In genomic region chr1:209784276-209785169, GRCh38 we compare ENCODE assay signal across 8 cellular contexts. TPM values are rescaled to one million over a fixed set of nuclear protein-coding genes. Genes with fewer than 3 reads are reported as not detected.
A peak's percentile ranks its signal among the peaks of the same experiment; 100 is the strongest.
DNase-seq lines count a peak whose midpoint lies in the region; ATAC-seq and TF ChIP-seq lines count a peak whose summit lies in the region.

Gene C1orf74 (minus strand): TSS chr1:209784559. CDS start chr1:209783634, 925 bp downstream.

- ATAC-seq in GM19455 (IDR thresholded peaks at IDR 0.05; ENCODE audit: unreplicated experiment) (peak; percentile 99), right lobe of liver (peak; percentile 93 to 96 (median 96))

- peaks cover 0 to 4% (median 0%) of the 10 kb centered on the region in 8 donors for H3K9me3 Mint-ChIP-seq in CD4-positive, alpha-beta memory T cell
- no peaks in the 10 kb centered on the region for H3K9me3 Mint-ChIP-seq in activated CD4-positive, alpha-beta memory T cell treated with anti-CD3 and anti-CD28 coated beads, Interleukin-2, amount 10 ng/mL, durations not matched to agents 7 days and 5 days

- TF ChIP-seq POLR2A in right lobe of liver (IDR thresholded peaks at IDR 0.05), result peak; percentile 80

- peak within 1 kb of the TSS; percentile 92 to 99 (median 96) for H3K4me3 Mint-ChIP-seq in CD4-positive, alpha-beta memory T cell
- peak within 1 kb of the TSS; percentile 90 for H3K4me3 Mint-ChIP-seq in activated CD4-positive, alpha-beta memory T cell treated with anti-CD3 and anti-CD28 coated beads, Interleukin-2, amount 10 ng/mL, durations not matched to agents 7 days and 5 days

- peak within 1 kb of the TSS; percentile 49 to 72 for H3K4me3 ChIP-seq in CD4-positive, alpha-beta memory T cell (ENCODE audit: low read length in 2 of 2)
- H3K4me3 ChIP-seq in duodenal mucosa (ENCODE audit: low read depth in 1 of 2, low read length in 2 of 2), result peak within 1 kb of the TSS; percentile 81 to 86
- peak within 1 kb of the TSS; percentile 48 to 83 (median 71) for H3K4me3 ChIP-seq in right lobe of liver

- H3K27me3 ChIP-seq in CD4-positive, alpha-beta memory T cell (ENCODE audit: insufficient read depth, low read length), result no peaks in the 10 kb centered on the region
- H3K27me3 ChIP-seq in duodenal mucosa (ENCODE audit: control insufficient read depth in 1 of 2, insufficient read depth in 2 of 2, low read length in 2 of 2), result no peaks in the 10 kb centered on the region
- H3K27me3 ChIP-seq in right lobe of liver, result no peaks in the 10 kb centered on the region

- TF ChIP-seq CTCF in right lobe of liver (IDR thresholded peaks at IDR 0.05), result no peak

- H3K9ac ChIP-seq in duodenal mucosa (ENCODE audit: low read depth in 1 of 2, low read length in 2 of 2), result peak within 1 kb of the TSS; percentile 75 to 93

- intact Hi-C loops in CD4-positive, alpha-beta memory T cell (cut with micrococcal nuclease), result loop anchor here (1.0 to 5.0 kb wide), 4 partner anchors 16 to 43 kb away; partner anchors contain the start of genes TRAF3IP3 and UTP25
- intact Hi-C loops in right lobe of liver (cut with DNase I), result no loop called here

- CTCF ChIA-PET in CD4-positive, alpha-beta memory T cell (lab: Charles Lee; ENCODE audit: partially characterized antibody), result interaction anchor here (1.1 to 6.9 kb wide), 6 partner anchors 12 to 41 kb away, joined by 4 to 65 read pairs (median 16); partner anchors contain the start of genes TRAF3IP3 and UTP25
- CTCF ChIA-PET in activated CD4-positive, alpha-beta memory T cell treated with anti-CD3 and anti-CD28 coated beads, Interleukin-2, amount 10 ng/mL, durations not matched to agents 7 days and 5 days (lab: Charles Lee), result interaction anchor here (0.6 to 2.6 kb wide), 6 partner anchors 11 to 589 kb away, joined by 3 to 25 read pairs (median 6); partner anchors contain the start of gene UTP25

- H3K4me1 Mint-ChIP-seq in CD4-positive, alpha-beta memory T cell, result peaks cover 15 to 35% (median 33%) of the 10 kb centered on the region in 4 donors
- peaks cover 61% of the 10 kb centered on the region for H3K4me1 Mint-ChIP-seq in activated CD4-positive, alpha-beta memory T cell treated with anti-CD3 and anti-CD28 coated beads, Interleukin-2, amount 10 ng/mL, durations not matched to agents 7 days and 5 days

- peak; percentile 97 to 99 (median 98) for DNase-seq in CD4-positive, alpha-beta memory T cell
- peak; percentile 100 for DNase-seq in HK-2 (ENCODE audit: unreplicated experiment)
- peak; percentile 99 for DNase-seq in NCI-H82 treated with DMSO at 0.1 percent for 48 hours (lab: John Stamatoyannopoulos, UW; ENCODE audit: unreplicated experiment)
- DNase-seq in activated CD4-positive, alpha-beta memory T cell treated with anti-CD3 and anti-CD28 coated beads, Interleukin-2, amount 10 ng/mL, durations not matched to agents 7 days and 5 days, result peak; percentile 99
- peak; percentile 99 for DNase-seq in right lobe of liver
- peak; percentile 100 for DNase-seq in stimulated activated CD4-positive, alpha-beta T cell treated with anti-CD3 and anti-CD28 coated beads, Interleukin-4, amount 100 ng/mL, for 24 hours

- peak within 1 kb of the TSS; percentile 67 for H3K27ac ChIP-seq in CD4-positive, alpha-beta memory T cell (ENCODE audit: low read depth, low read length)
- peak within 1 kb of the TSS; percentile 72 for H3K27ac ChIP-seq in duodenal mucosa (ENCODE audit: low read depth, low read length)
- peak within 1 kb of the TSS; percentile 83 to 86 (median 85) for H3K27ac ChIP-seq in right lobe of liver

- peaks cover 15 to 35% of the 10 kb centered on the region in 2 donors for H3K36me3 Mint-ChIP-seq in CD4-positive, alpha-beta memory T cell
- peaks cover 51% of the 10 kb centered on the region for H3K36me3 Mint-ChIP-seq in activated CD4-positive, alpha-beta memory T cell treated with anti-CD3 and anti-CD28 coated beads, Interleukin-2, amount 10 ng/mL, durations not matched to agents 7 days and 5 days (ENCODE audit: low read depth)

- peaks cover 0 to 3% of the 10 kb centered on the region in 2 donors for H3K27me3 Mint-ChIP-seq in CD4-positive, alpha-beta memory T cell
- H3K27me3 Mint-ChIP-seq in activated CD4-positive, alpha-beta memory T cell treated with anti-CD3 and anti-CD28 coated beads, Interleukin-2, amount 10 ng/mL, durations not matched to agents 7 days and 5 days, result no peaks in the 10 kb centered on the region

- WGBS in right lobe of liver (ENCODE audit: insufficient coverage, low coverage, low lambda C conversion rate, missing lambda C conversion rate), result 4% methylated on average over 17 of the region's 47 CpGs

- H3K9me3 ChIP-seq in CD4-positive, alpha-beta memory T cell (ENCODE audit: control insufficient read depth in 1 of 2, low read length in 2 of 2), result no peaks in the 10 kb centered on the region
- no peaks in the 10 kb centered on the region for H3K9me3 ChIP-seq in duodenal mucosa (ENCODE audit: control insufficient read depth in 1 of 2, low read length in 2 of 2)
- H3K9me3 ChIP-seq in right lobe of liver, result no peaks in the 10 kb centered on the region

- peaks cover 25% of the 10 kb centered on the region for H3K36me3 ChIP-seq in CD4-positive, alpha-beta memory T cell (ENCODE audit: insufficient read depth, low read length)
- H3K36me3 ChIP-seq in duodenal mucosa (ENCODE audit: control insufficient read depth in 1 of 2, insufficient read depth in 2 of 2, low read length in 2 of 2) (peaks cover 4 to 25% of the 10 kb centered on the region in 2 donors), right lobe of liver (peaks cover 0 to 3% (median 1%) of the 10 kb centered on the region in 4 donors)

- peak within 1 kb of the TSS; percentile 95 to 100 (median 99) for H3K27ac Mint-ChIP-seq in CD4-positive, alpha-beta memory T cell
- peak within 1 kb of the TSS; percentile 91 for H3K27ac Mint-ChIP-seq in activated CD4-positive, alpha-beta memory T cell treated with anti-CD3 and anti-CD28 coated beads, Interleukin-2, amount 10 ng/mL, durations not matched to agents 7 days and 5 days

- POLR2A ChIA-PET in CD4-positive, alpha-beta memory T cell (lab: Charles Lee; ENCODE audit: partially characterized antibody), result interaction anchor here (0.6 to 31.0 kb wide), 9 partner anchors 9 to 1540 kb away, joined by 3 to 1778 read pairs (median 5); partner anchors contain the start of genes IRF6, PLXNA2, TRAF3IP3 and UTP25
- POLR2A ChIA-PET in activated CD4-positive, alpha-beta memory T cell treated with anti-CD3 and anti-CD28 coated beads, Interleukin-2, amount 10 ng/mL, durations not matched to agents 7 days and 5 days (lab: Charles Lee), result interaction anchor here (0.6 to 15.4 kb wide), 10 partner anchors 10 to 44 kb away, joined by 3 to 218 read pairs (median 8); partner anchors contain the start of genes TRAF3IP3 and UTP25

- H3K4me1 ChIP-seq in CD4-positive, alpha-beta memory T cell (ENCODE audit: insufficient read depth, low read length), result peaks cover 21% of the 10 kb centered on the region
- peaks cover 52 to 55% of the 10 kb centered on the region in 2 donors for H3K4me1 ChIP-seq in duodenal mucosa (ENCODE audit: control insufficient read depth in 1 of 2, insufficient read depth in 2 of 2, low read length in 2 of 2)
- peaks cover 0 to 48% (median 19%) of the 10 kb centered on the region in 4 donors for H3K4me1 ChIP-seq in right lobe of liver

RNA-seq across cellular contexts. Expression of gene C1orf74, which starts in this region (rescaled TPM):
- 1 to 10 TPM; 1.2 TPM for total RNA-seq in CD4-positive, alpha-beta memory T cell
- under 1 TPM in 1 of 2 donors, not detected in 1; 0.41 TPM for polyA plus RNA-seq in CD4-positive, alpha-beta memory T cell
- 1 to 10 TPM; 2.1 to 2.2 TPM for total RNA-seq in activated CD4-positive, alpha-beta memory T cell treated with anti-CD3 and anti-CD28 coated beads, Interleukin-2, amount 10 ng/mL, durations not matched to agents 7 days and 5 days
- total RNA-seq in right lobe of liver, result 1 to 10 TPM in 3 of 6 experiments, under 1 TPM in 3; 0.81 to 1.6 (median 1.0) TPM

Comparison
In these comparisons a context has a peak if more than half of its experiments do, and no peak if none do; other contexts are left out.
1. Peak in every context shown above with its lines: DNase-seq, ATAC-seq, H3K4me3 ChIP-seq and H3K27ac ChIP-seq.